ENCODE assay signal across 8 cellular contexts in the genomic region with DNA sequence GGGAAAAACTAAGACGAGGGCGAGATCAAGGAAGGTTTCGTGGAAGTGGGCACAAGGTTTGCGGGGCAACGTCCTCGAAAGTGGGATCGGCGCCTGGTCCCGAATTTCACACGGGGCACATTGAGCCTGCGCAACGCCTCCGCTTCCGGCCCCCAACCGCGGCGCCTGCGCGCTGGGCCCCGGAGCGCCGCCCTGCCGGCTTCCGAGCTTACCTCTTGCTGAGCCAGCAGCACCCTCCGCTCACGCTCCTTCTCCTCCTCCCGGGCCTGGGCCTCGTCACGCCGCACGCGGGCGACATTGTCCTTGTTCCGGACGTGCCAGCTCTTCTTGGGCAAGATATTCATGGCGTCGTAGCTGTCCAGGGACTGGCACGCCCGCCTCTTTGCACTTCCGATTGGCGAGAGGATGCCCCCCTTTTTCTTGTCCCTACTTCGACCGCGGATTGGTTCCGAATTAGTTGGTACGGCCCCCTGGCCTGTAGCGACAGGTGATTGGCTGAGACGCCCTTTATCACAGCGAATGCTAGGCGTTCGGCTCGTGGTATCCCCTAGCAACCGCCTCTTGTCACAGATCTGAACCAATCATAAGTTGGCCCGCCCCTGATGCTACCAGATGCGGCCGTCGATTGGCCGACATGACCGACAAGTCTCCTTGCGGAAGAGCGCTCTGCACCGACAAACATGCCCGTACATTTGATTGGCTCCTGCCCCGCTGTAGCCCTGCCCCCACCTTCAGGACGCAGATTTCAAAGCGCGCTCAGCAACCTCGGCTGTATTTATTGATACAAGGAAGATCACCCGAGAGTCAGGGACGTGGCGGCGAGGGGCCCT. TPM values are rescaled to one million over a fixed set of nuclear protein-coding genes. Genes with fewer than 3 reads are reported as not detected.
A peak's percentile ranks its signal among the peaks of the same experiment; 100 is the strongest.
DNase-seq lines count a peak whose midpoint lies in the region; ATAC-seq, FAIRE-seq and TF ChIP-seq lines count a peak whose summit lies in the region.

Gene LENG1 (minus strand): TSS at position 370 of the 830 bp plus-strand sequence. CDS start 26 bp downstream, at position 344.

- peaks cover 97% of the 10 kb centered on the region for H3K36me3 Mint-ChIP-seq in Calu3 (ENCODE audit: insufficient read depth, unreplicated experiment)

- H3K27ac Mint-ChIP-seq in Calu3 (ENCODE audit: unreplicated experiment) = peak within 1 kb of the TSS; percentile 89

- DNase-seq in Calu3 = peak; percentile 99
- peak; percentile 98 for DNase-seq in NT2/D1 (ENCODE audit: low read depth, low spot score)
- DNase-seq in activated CD8-positive, alpha-beta memory T cell treated with anti-CD3 and anti-CD28 coated beads, Interleukin-2, amount 50 U/mL, for 4 hours = peak; percentile 96
- peak; percentile 95 to 100 for DNase-seq in stimulated activated CD8-positive, alpha-beta memory T cell treated with anti-CD3 and anti-CD28 coated beads, Interleukin-15, amount 100 ng/mL, for 4 hours (ENCODE audit: low read depth in 2 of 2)

- peak within 1 kb of the TSS; percentile 93 for H3K27ac ChIP-seq in HUES48 (ENCODE audit: low read depth, low read length)
- peak within 1 kb of the TSS; percentile 96 for H3K27ac ChIP-seq in mesodermal cell (ENCODE audit: low read depth, low read length, severe bottlenecking)

- H3K4me1 ChIP-seq in HUES48 (ENCODE audit: control insufficient read depth, insufficient read depth, low read length) (peaks cover 14% of the 10 kb centered on the region; the same call in 1 of the 2 replicates), NT2/D1 (ENCODE audit: insufficient read depth, insufficient read length) (peaks cover 2% of the 10 kb centered on the region), mesodermal cell (ENCODE audit: control insufficient read depth, insufficient read depth, low read length, poor library complexity, severe bottlenecking) (peaks cover 10% of the 10 kb centered on the region)

- peaks cover 2% of the 10 kb centered on the region for H3K9me3 Mint-ChIP-seq in Calu3 (ENCODE audit: low read depth, unreplicated experiment)

- H3K4me3 Mint-ChIP-seq in Calu3 (ENCODE audit: low read depth, unreplicated experiment) = peak within 1 kb of the TSS; percentile 87

- intact Hi-C loops in Calu3 (cut with micrococcal nuclease; ENCODE audit: unreplicated experiment) = loop anchor here (1.0 kb wide), 1 partner anchor 22 kb away; the partner anchor contains the start of gene CNOT3

- FAIRE-seq in endometrium (lab: Jason Lieb, UNC) = peak; percentile 100

- peak; percentile 34 for TF ChIP-seq CTCF in Calu3 (IDR thresholded peaks at IDR 0.05; ENCODE audit: unreplicated experiment)

- no peaks in the 10 kb centered on the region for H3K27me3 Mint-ChIP-seq in Calu3 (ENCODE audit: unreplicated experiment)

- peaks cover 31% of the 10 kb centered on the region for H3K36me3 ChIP-seq in HUES48 (ENCODE audit: control insufficient read depth, insufficient read depth, low read length)
- peaks cover 35% of the 10 kb centered on the region for H3K36me3 ChIP-seq in NT2/D1 (ENCODE audit: insufficient read depth, insufficient read length, low read length)
- peaks cover 34% of the 10 kb centered on the region for H3K36me3 ChIP-seq in mesodermal cell (ENCODE audit: control insufficient read depth, insufficient read depth, low read length)

- H3K9me3 ChIP-seq in HUES48 (ENCODE audit: control insufficient read depth, insufficient read depth, low read length) (no peaks in the 10 kb centered on the region), NT2/D1 (ENCODE audit: insufficient read depth, low read length) (no peaks in the 10 kb centered on the region), mesodermal cell (ENCODE audit: control insufficient read depth, low read length) (peaks cover 3% of the 10 kb centered on the region)

- no TSS peak for BruUV-seq in Calu3 (replicated peaks; lab: Mats Ljungman, UMichigan)

- H3K4me3 ChIP-seq in HUES48 (ENCODE audit: low read depth, low read length) (peak within 1 kb of the TSS; percentile 86), NT2/D1 (ENCODE audit: insufficient read length, low read depth) (peak within 1 kb of the TSS; percentile 67), mesodermal cell (ENCODE audit: extremely low read depth, insufficient read depth, low read length, poor library complexity, severe bottlenecking) (peak within 1 kb of the TSS; percentile 72)

- H3K9ac ChIP-seq in HUES48 (ENCODE audit: low read depth, low read length) (peak within 1 kb of the TSS; percentile 82), NT2/D1 (ENCODE audit: insufficient read length, low read depth) (peak within 1 kb of the TSS; percentile 82)

- CTCF ChIA-PET in Calu3 (lab: Charles Lee) = interaction anchor here (0.7 to 2.2 kb wide), 11 partner anchors 14 to 366 kb away, joined by 3 to 11 read pairs (median 5); partner anchors contain the start of genes CNOT3, MBOAT7 and TMC4

- peaks cover 6% of the 10 kb centered on the region for H3K27me3 ChIP-seq in HUES48 (ENCODE audit: control insufficient read depth, insufficient read depth, low read length)
- no peaks in the 10 kb centered on the region for H3K27me3 ChIP-seq in NT2/D1 (ENCODE audit: insufficient read depth, insufficient read length)

- peak; percentile 92 for ATAC-seq in GM21390 (IDR thresholded peaks at IDR 0.05; ENCODE audit: unreplicated experiment)

- WGBS in mesodermal cell (ENCODE audit: insufficient coverage in 2 of 2), 2 experiments = 0% methylated on average over 71 of the region's 72 CpGs

- H3K4me1 Mint-ChIP-seq in Calu3 (ENCODE audit: low read depth, unreplicated experiment) = peaks cover 30% of the 10 kb centered on the region

RNA-seq across cellular contexts. Expression of gene LENG1, which starts in this region (rescaled TPM):
- 9.9 and 10.7 TPM in 2 replicates for total RNA-seq in Calu3 (2022)
- 6.3 TPM for polyA plus RNA-seq in mesodermal cell (2013, experiment 1 of 2)
- 5.9 TPM for polyA plus RNA-seq in mesodermal cell (2013, experiment 2 of 2)

Comparison
In these comparisons a context has a peak if more than half of its experiments do, and no peak if none do; other contexts are left out.
1. Peak in every context shown above with its lines: DNase-seq, ATAC-seq, H3K4me3 ChIP-seq and H3K27ac ChIP-seq.